ENCODE assay signal across 1 cellular context in the genomic region with DNA sequence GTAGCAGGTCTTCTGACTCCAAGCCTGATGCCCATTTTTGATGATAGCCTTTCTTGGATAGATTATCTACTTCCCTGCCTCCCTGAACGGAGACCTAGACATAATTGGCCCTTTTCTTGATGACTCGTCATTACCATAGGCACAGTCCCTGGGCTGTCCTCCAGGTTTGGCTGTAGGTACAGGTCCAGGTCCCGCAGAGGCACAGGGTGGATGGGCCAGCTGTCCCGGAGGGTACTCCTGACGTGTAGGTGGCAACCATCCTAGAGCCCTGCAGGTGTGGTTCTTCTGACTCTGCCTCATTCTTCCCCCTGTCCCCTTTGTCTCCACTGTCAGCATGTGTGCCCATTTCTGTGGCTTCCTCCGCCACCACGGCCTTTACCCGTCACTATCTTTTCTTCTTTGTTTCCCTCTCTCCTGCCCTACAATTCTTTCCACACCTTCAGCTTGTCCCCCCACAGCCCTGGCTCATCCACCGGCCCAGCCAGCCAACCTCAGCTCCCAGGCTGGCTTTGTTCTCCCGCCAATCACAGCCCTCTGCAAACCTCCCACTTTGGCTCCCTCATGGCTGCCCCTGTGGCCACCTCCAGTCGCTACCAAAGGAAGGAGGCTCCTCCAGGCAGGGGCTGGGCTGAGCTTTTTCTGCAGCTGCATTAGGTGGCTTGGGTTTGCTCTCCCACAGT.
TF ChIP-seq lines count a peak whose summit lies in the region.

No MANE protein-coding gene starts in this region.

TF ChIP-seq in GM23338, 12 proteins besides CTCF, POLR2A, EP300 and RAD21 (continued from another document):
- no peak for TF ChIP-seq NANOG (IDR thresholded peaks at IDR 0.05; ENCODE audit: borderline replicate concordance)
- TF ChIP-seq EZH2phosphoT487 (IDR thresholded peaks at IDR 0.05; ENCODE audit: unreplicated experiment), result no peak
- TF ChIP-seq EZH2 (IDR thresholded peaks at IDR 0.05; ENCODE audit: low read depth, unreplicated experiment), result no peak
- TF ChIP-seq CREB1 (CRISPR knock-in tag; IDR thresholded peaks at IDR 0.05; ENCODE audit: low read depth), result no peak
